ENCODE assay signal across 8 cellular contexts in genomic region chr3:129211772-129212171, GRCh38. TPM values are rescaled to one million over a fixed set of nuclear protein-coding genes. Genes with fewer than 3 reads are reported as not detected.
DNase-seq lines count a peak whose midpoint lies in the region; ATAC-seq, FAIRE-seq and TF ChIP-seq lines count a peak whose summit lies in the region.

No MANE protein-coding gene starts in this region.

- H3K9me3 Mint-ChIP-seq in astrocyte (ENCODE audit: unreplicated experiment) = no peaks in the 10 kb centered on the region

- no peaks in the 10 kb centered on the region for H3K79me2 ChIP-seq in astrocyte (ENCODE audit: insufficient read depth, low read length)
- no peaks in the 10 kb centered on the region for H3K79me2 ChIP-seq in HepG2 (ENCODE audit: insufficient read depth, low read length)
- no peaks in the 10 kb centered on the region for H3K79me2 ChIP-seq in Karpas-422 (ENCODE audit: low read length)
- H3K79me2 ChIP-seq in smooth muscle cell (ENCODE audit: low read depth) = no peaks in the 10 kb centered on the region

- TF ChIP-seq EP300 in HepG2 (IDR thresholded peaks at IDR 0.05; ENCODE audit: low read depth in 2 of 2, low read length in 2 of 2) (no peak), HepG2 (CRISPR knock-in tag; IDR thresholded peaks at IDR 0.05; ENCODE audit: borderline replicate concordance) (0 out of 2 replicates have a peak, but pooled peaks have one; percentile 33)

- CTCF ChIA-PET in HepG2 (lab: Yijun Ruan, JAX; ENCODE audit: low intra/inter-chr PET ratio, low total read pairs) = no interaction called here

- H4K20me1 ChIP-seq in astrocyte (ENCODE audit: insufficient read depth, low read length) = no peaks in the 10 kb centered on the region
- no peaks in the 10 kb centered on the region for H4K20me1 ChIP-seq in HepG2 (ENCODE audit: insufficient read depth, low read length)
- H4K20me1 ChIP-seq in Karpas-422 (ENCODE audit: insufficient read depth, low read depth, low read length) = no peaks in the 10 kb centered on the region
- no peaks in the 10 kb centered on the region for H4K20me1 ChIP-seq in smooth muscle cell (ENCODE audit: low read depth)

- no peaks in the 10 kb centered on the region for H3K9me3 ChIP-seq in astrocyte (ENCODE audit: insufficient read depth, low read depth, low read length)
- no peaks in the 10 kb centered on the region for H3K9me3 ChIP-seq in HepG2 (ENCODE audit: low read length)
- no peaks in the 10 kb centered on the region for H3K9me3 ChIP-seq in Karpas-422 (ENCODE audit: low read length)
- no peaks in the 10 kb centered on the region for H3K9me3 ChIP-seq in smooth muscle cell (replicated peaks; ENCODE audit: low read depth)

- H3K27ac Mint-ChIP-seq in astrocyte (ENCODE audit: unreplicated experiment) = no peak overlapping the region

- H3K4me3 Mint-ChIP-seq in astrocyte (ENCODE audit: unreplicated experiment) = no peak overlapping the region

- no peaks in the 10 kb centered on the region for H3K36me3 Mint-ChIP-seq in astrocyte (ENCODE audit: low read depth, unreplicated experiment)

- TF ChIP-seq CTCF in astrocyte (IDR thresholded peaks at IDR 0.05; ENCODE audit: insufficient read depth, low read depth, low read length) = no peak
- TF ChIP-seq CTCF in HepG2 (CRISPR knock-in tag; IDR thresholded peaks at IDR 0.05) = no peak
- TF ChIP-seq CTCF in smooth muscle cell (IDR thresholded peaks at IDR 0.05; ENCODE audit: borderline replicate concordance, insufficient read depth, poor library complexity, severe bottlenecking) = no peak

- no peaks in the 10 kb centered on the region for H3K9me2 ChIP-seq in Karpas-422 (replicated peaks; ENCODE audit: insufficient read depth, low read length)

- no peak for TF ChIP-seq POLR2A in HepG2 (IDR thresholded peaks at IDR 0.05; ENCODE audit: insufficient read depth in 1 of 2, low read depth in 2 of 2, low read length in 2 of 2)

- H3K4me2 ChIP-seq in astrocyte (ENCODE audit: low read length) (peak overlapping the region; percentile 71), HepG2 (ENCODE audit: low read depth, low read length) (peak overlapping the region; percentile 76), Karpas-422 (ENCODE audit: low read depth, low read length, poor library complexity, severe bottlenecking) (no peak overlapping the region), smooth muscle cell (no peak overlapping the region)

- H3K27me3 ChIP-seq in astrocyte (ENCODE audit: insufficient read depth, low read length) = no peaks in the 10 kb centered on the region
- 0 out of 5 replicates have a peak, but pooled peaks cover 0 to 2% of the 10 kb centered on the region in 2 experiments for H3K27me3 ChIP-seq in HepG2 (ENCODE audit: control insufficient read depth in 1 of 2, insufficient read depth in 2 of 2, low read length in 2 of 2)
- no peaks in the 10 kb centered on the region for H3K27me3 ChIP-seq in Karpas-422 (ENCODE audit: low read length)
- H3K27me3 ChIP-seq in smooth muscle cell (ENCODE audit: low read depth) = no peaks in the 10 kb centered on the region

- H3K9ac ChIP-seq in astrocyte (ENCODE audit: low read length) (no peak overlapping the region), HepG2 (ENCODE audit: insufficient read depth, low read depth, low read length) (peak overlapping the region; percentile 48; the same call in 1 of the 2 replicates), Karpas-422 (ENCODE audit: low read length) (no peak overlapping the region), smooth muscle cell (ENCODE audit: low read depth) (no peak overlapping the region)

- no peaks in the 10 kb centered on the region for H3K27me3 Mint-ChIP-seq in astrocyte (ENCODE audit: low read depth, unreplicated experiment)

- no TSS peak for BruUV-seq in HepG2 (replicated peaks; lab: Mats Ljungman, UMichigan)

- in situ Hi-C loops in ACHN (cut with HindIII; ENCODE audit: low pct_ligation_motif_present, low pct_unique_long_range_greater_than_20kb, low sequenced_read_pairs) = no loop called here
- in situ Hi-C loops in HepG2 (cut with HindIII; ENCODE audit: extremely low pct_ligation_motif_present, low pct_unique_long_range_greater_than_20kb) = no loop called here

- no peak for TF ChIP-seq RAD21 in HepG2 (CRISPR knock-in tag; IDR thresholded peaks at IDR 0.05)

- no peaks in the 10 kb centered on the region for H3F3A ChIP-seq in smooth muscle cell (ENCODE audit: low read depth)

- POLR2A ChIA-PET in HepG2 (lab: Yijun Ruan, JAX) = interaction anchor here (0.6 to 1.0 kb wide), 2 partner anchors 13 to 28 kb away, joined by 3 to 4 read pairs; partner anchors contain the start of gene CNBP

- peak; percentile 87 for DNase-seq in ACHN
- peak; percentile 5 for DNase-seq in MV-4-11 (lab: John Stamatoyannopoulos, UW)
- DNase-seq in astrocyte (ENCODE audit: low read depth) = peak; percentile 84
- peak; percentile 34 for DNase-seq in HepG2 (ENCODE audit: low spot score)
- no peak for DNase-seq in effector CD8-positive, alpha-beta T cell (lab: John Stamatoyannopoulos, UW)
- DNase-seq in Karpas-422 = no peak
- DNase-seq in smooth muscle cell (lab: John Stamatoyannopoulos, UW; ENCODE audit: unreplicated experiment) = no peak

- H3K27ac ChIP-seq in astrocyte (ENCODE audit: low read depth, low read length) (no peak overlapping the region), HepG2 (ENCODE audit: extremely low read length, insufficient read depth, low read length) (no peak overlapping the region), Karpas-422 (ENCODE audit: low read length) (no peak overlapping the region), smooth muscle cell (ENCODE audit: low read depth) (no peak overlapping the region)

- ATAC-seq in HepG2 = peak; percentile 94
- ATAC-seq in HG02623 (IDR thresholded peaks at IDR 0.05; ENCODE audit: unreplicated experiment) = no peak

- peaks cover 10% of the 10 kb centered on the region for H3K4me1 ChIP-seq in astrocyte (ENCODE audit: insufficient read depth, low read length)
- peaks cover 22% of the 10 kb centered on the region for H3K4me1 ChIP-seq in HepG2 (ENCODE audit: insufficient read depth, low read length)
- H3K4me1 ChIP-seq in Karpas-422 (ENCODE audit: low read length) = no peaks in the 10 kb centered on the region
- H3K4me1 ChIP-seq in smooth muscle cell (ENCODE audit: low read depth) = no peaks in the 10 kb centered on the region

- WGBS in HepG2 (ENCODE audit: low lambda C conversion rate) = 3% methylated on average over 6 of the region's 6 CpGs
- 54% methylated on average over 6 of the region's 6 CpGs for WGBS in smooth muscle cell (ENCODE audit: low lambda C conversion rate)

- intact Hi-C loops in HepG2 (cut with micrococcal nuclease; ENCODE audit: unreplicated experiment) = no loop called here

- H2AFZ ChIP-seq in astrocyte (ENCODE audit: low read depth, low read length) = peak overlapping the region; percentile 71
- peak overlapping the region; percentile 78 for H2AFZ ChIP-seq in HepG2 (ENCODE audit: low read length)
- no peak overlapping the region for H2AFZ ChIP-seq in Karpas-422 (ENCODE audit: low read length)
- no peak overlapping the region for H2AFZ ChIP-seq in smooth muscle cell (ENCODE audit: low read depth)

- FAIRE-seq in astrocyte (lab: Jason Lieb, UNC) (no peak), HepG2 (lab: Jason Lieb, UNC) (no peak)

- H3K4me3 ChIP-seq in astrocyte (ENCODE audit: insufficient read depth, low read depth, low read length) (no peak overlapping the region), HepG2 (replicated peaks in 1 of 3; ENCODE audit: insufficient read depth in 1 of 3, low read depth in 2 of 3, low read length in 3 of 3) (peak overlapping the region in 2 of 3 experiments; percentile 36 to 65; a peak in 4 of 6 replicates), Karpas-422 (ENCODE audit: low read length) (no peak overlapping the region), smooth muscle cell (no peak overlapping the region)

- no peaks in the 10 kb centered on the region for H3K36me3 ChIP-seq in astrocyte (ENCODE audit: insufficient read depth, low read length)
- H3K36me3 ChIP-seq in HepG2 (replicated peaks in 1 of 2; ENCODE audit: control insufficient read depth in 1 of 2, insufficient read depth in 2 of 2, low read length in 2 of 2) = no peaks in the 10 kb centered on the region
- no peaks in the 10 kb centered on the region for H3K36me3 ChIP-seq in Karpas-422 (ENCODE audit: insufficient read depth, low read length)
- H3K36me3 ChIP-seq in smooth muscle cell (ENCODE audit: low read depth) = no peaks in the 10 kb centered on the region

- H3K4me1 Mint-ChIP-seq in astrocyte (ENCODE audit: low read depth, unreplicated experiment) = peaks cover 8% of the 10 kb centered on the region

RNA-seq across cellular contexts. Expression of gene CNBP, which starts 28.1 kb away (rescaled TPM):
- total RNA-seq in astrocyte (206 and 227 TPM in 2 replicates), HepG2 (2016; rRNA removed; fragmentation: Illumina TruSeq; extraction: Trizol) (354 and 539 TPM in 2 replicates), smooth muscle cell (181 and 185 TPM in 2 replicates)
- total RNA-seq in HepG2 (2016; cell fraction: cytosol; rRNA removed; fragmentation: Illumina TruSeq; extraction: Trizol; ENCODE audit: low read depth) = 70.7 and 78.0 TPM in 2 replicates
- total RNA-seq in HepG2 (2016; cell fraction: insoluble cytoplasmic fraction; rRNA removed; fragmentation: Illumina TruSeq; extraction: Trizol) = 375 and 556 TPM in 2 replicates
- total RNA-seq in HepG2 (2016; cell fraction: membrane; rRNA removed; fragmentation: Illumina TruSeq; extraction: Trizol) = 180 and 184 TPM in 2 replicates
- total RNA-seq in HepG2 (2016; cell fraction: nucleus; rRNA removed; fragmentation: Illumina TruSeq; extraction: Trizol) = 151 and 152 TPM in 2 replicates
- polyA plus RNA-seq in HepG2 (2011; rRNA removed) (255 and 282 TPM in 2 replicates), smooth muscle cell (198 and 229 TPM in 2 replicates)
- 259 and 344 TPM in 2 replicates for polyA plus RNA-seq in HepG2 (2011; cell fraction: cytosol; rRNA removed)
- polyA plus RNA-seq in HepG2 (2011; cell fraction: nucleus; rRNA removed) = 90.4 and 103 TPM in 2 replicates
- polyA plus RNA-seq in HepG2 (2012) = 329 and 363 TPM in 2 replicates
- 60.7 and 77.6 TPM in 2 replicates for polyA plus RNA-seq in HepG2 (2016; cell fraction: cytosol; fragmentation: Illumina TruSeq; extraction: Trizol; ENCODE audit: low read depth)
- 584 and 626 TPM in 2 replicates for polyA plus RNA-seq in HepG2 (2016; cell fraction: insoluble cytoplasmic fraction; fragmentation: Illumina TruSeq; extraction: Trizol; ENCODE audit: low read depth)
- polyA plus RNA-seq in HepG2 (2016; cell fraction: membrane; fragmentation: Illumina TruSeq; extraction: Trizol; ENCODE audit: low read depth) = 134 and 143 TPM in 2 replicates
- polyA plus RNA-seq in HepG2 (2016; cell fraction: nucleus; fragmentation: Illumina TruSeq; extraction: Trizol; ENCODE audit: insufficient read depth, low read depth) = 244 and 258 TPM in 2 replicates
- polyA minus RNA-seq in HepG2 (2011; rRNA and poly(A)+ RNA removed; ENCODE audit: low replicate concordance) = 166 and 313 TPM in 2 replicates
- polyA minus RNA-seq in HepG2 (2011; cell fraction: cytosol; rRNA and poly(A)+ RNA removed) = 127 and 135 TPM in 2 replicates
- polyA minus RNA-seq in HepG2 (2011; cell fraction: nucleus; rRNA and poly(A)+ RNA removed) = 82.0 and 97.6 TPM in 2 replicates
- total RNA-seq in Karpas-422 (2014; rRNA removed; shearing (Covaris generic); ENCODE audit: low replicate concordance) = 276 and 277 TPM in 2 replicates

RNA-seq across cellular contexts. Expression of gene COPG1, which starts 37.6 kb away (rescaled TPM):
- total RNA-seq in astrocyte (267 and 275 TPM in 2 replicates), HepG2 (2016; rRNA removed; fragmentation: Illumina TruSeq; extraction: Trizol) (166 and 201 TPM in 2 replicates), smooth muscle cell (177 and 210 TPM in 2 replicates)
- total RNA-seq in HepG2 (2016; cell fraction: cytosol; rRNA removed; fragmentation: Illumina TruSeq; extraction: Trizol; ENCODE audit: low read depth) = 32.6 and 33.3 TPM in 2 replicates
- total RNA-seq in HepG2 (2016; cell fraction: insoluble cytoplasmic fraction; rRNA removed; fragmentation: Illumina TruSeq; extraction: Trizol) = 161 and 187 TPM in 2 replicates
- 53.2 and 59.5 TPM in 2 replicates for total RNA-seq in HepG2 (2016; cell fraction: membrane; rRNA removed; fragmentation: Illumina TruSeq; extraction: Trizol)
- total RNA-seq in HepG2 (2016; cell fraction: nucleus; rRNA removed; fragmentation: Illumina TruSeq; extraction: Trizol) = 112 and 137 TPM in 2 replicates
- polyA plus RNA-seq in HepG2 (2011; rRNA removed) (96.0 and 98.6 TPM in 2 replicates), smooth muscle cell (228 and 265 TPM in 2 replicates)
- 50.1 and 58.7 TPM in 2 replicates for polyA plus RNA-seq in HepG2 (2011; cell fraction: cytosol; rRNA removed)
- 113 and 136 TPM in 2 replicates for polyA plus RNA-seq in HepG2 (2011; cell fraction: nucleus; rRNA removed)
- 104 and 119 TPM in 2 replicates for polyA plus RNA-seq in HepG2 (2012)
- 13.1 and 15.7 TPM in 2 replicates for polyA plus RNA-seq in HepG2 (2016; cell fraction: cytosol; fragmentation: Illumina TruSeq; extraction: Trizol; ENCODE audit: low read depth)
- polyA plus RNA-seq in HepG2 (2016; cell fraction: insoluble cytoplasmic fraction; fragmentation: Illumina TruSeq; extraction: Trizol; ENCODE audit: low read depth) = 185 and 197 TPM in 2 replicates
- polyA plus RNA-seq in HepG2 (2016; cell fraction: membrane; fragmentation: Illumina TruSeq; extraction: Trizol; ENCODE audit: low read depth) = 21.2 and 23.0 TPM in 2 replicates
- polyA plus RNA-seq in HepG2 (2016; cell fraction: nucleus; fragmentation: Illumina TruSeq; extraction: Trizol; ENCODE audit: insufficient read depth, low read depth) = 168 and 188 TPM in 2 replicates
- polyA minus RNA-seq in HepG2 (2011; rRNA and poly(A)+ RNA removed; ENCODE audit: low replicate concordance) = 210 and 345 TPM in 2 replicates
- 121 and 122 TPM in 2 replicates for polyA minus RNA-seq in HepG2 (2011; cell fraction: cytosol; rRNA and poly(A)+ RNA removed)
- 147 and 157 TPM in 2 replicates for polyA minus RNA-seq in HepG2 (2011; cell fraction: nucleus; rRNA and poly(A)+ RNA removed)
- total RNA-seq in Karpas-422 (2014; rRNA removed; shearing (Covaris generic); ENCODE audit: low replicate concordance) = 88.1 and 108 TPM in 2 replicates

RNA-seq across cellular contexts. Expression of gene ISY1, which starts 50.9 kb away (rescaled TPM):
- total RNA-seq in astrocyte = 26.6 and 29.7 TPM in 2 replicates
- total RNA-seq in HepG2 (2016; rRNA removed; fragmentation: Illumina TruSeq; extraction: Trizol) = 39.1 and 59.0 TPM in 2 replicates
- 4.4 and 6.2 TPM in 2 replicates for total RNA-seq in HepG2 (2016; cell fraction: cytosol; rRNA removed; fragmentation: Illumina TruSeq; extraction: Trizol; ENCODE audit: low read depth)
- 35.5 and 58.0 TPM in 2 replicates for total RNA-seq in HepG2 (2016; cell fraction: insoluble cytoplasmic fraction; rRNA removed; fragmentation: Illumina TruSeq; extraction: Trizol)
- 12.0 and 13.2 TPM in 2 replicates for total RNA-seq in HepG2 (2016; cell fraction: membrane; rRNA removed; fragmentation: Illumina TruSeq; extraction: Trizol)
- total RNA-seq in HepG2 (2016; cell fraction: nucleus; rRNA removed; fragmentation: Illumina TruSeq; extraction: Trizol) = 9.8 and 14.2 TPM in 2 replicates
- 16.9 and 21.0 TPM in 2 replicates for polyA plus RNA-seq in HepG2 (2011; rRNA removed)
- polyA plus RNA-seq in HepG2 (2011; cell fraction: cytosol; rRNA removed) = 12.1 and 14.3 TPM in 2 replicates
- polyA plus RNA-seq in HepG2 (2011; cell fraction: nucleus; rRNA removed) = 5.3 and 7.2 TPM in 2 replicates
- polyA plus RNA-seq in HepG2 (2012) = 11.8 and 15.3 TPM in 2 replicates
- polyA plus RNA-seq in HepG2 (2016; cell fraction: cytosol; fragmentation: Illumina TruSeq; extraction: Trizol; ENCODE audit: low read depth) = 4.4 and 5.1 TPM in 2 replicates
- polyA plus RNA-seq in HepG2 (2016; cell fraction: insoluble cytoplasmic fraction; fragmentation: Illumina TruSeq; extraction: Trizol; ENCODE audit: low read depth) = 44.4 and 52.7 TPM in 2 replicates
- 7.9 and 8.5 TPM in 2 replicates for polyA plus RNA-seq in HepG2 (2016; cell fraction: membrane; fragmentation: Illumina TruSeq; extraction: Trizol; ENCODE audit: low read depth)
- polyA plus RNA-seq in HepG2 (2016; cell fraction: nucleus; fragmentation: Illumina TruSeq; extraction: Trizol; ENCODE audit: insufficient read depth, low read depth) = 11.5 and 19.0 TPM in 2 replicates
- 10.4 and 33.7 TPM in 2 replicates for polyA minus RNA-seq in HepG2 (2011; rRNA and poly(A)+ RNA removed; ENCODE audit: low replicate concordance)
- polyA minus RNA-seq in HepG2 (2011; cell fraction: cytosol; rRNA and poly(A)+ RNA removed) = 10.6 and 13.7 TPM in 2 replicates
- polyA minus RNA-seq in HepG2 (2011; cell fraction: nucleus; rRNA and poly(A)+ RNA removed) = 4.4 and 8.0 TPM in 2 replicates
- total RNA-seq in Karpas-422 (2014; rRNA removed; shearing (Covaris generic); ENCODE audit: low replicate concordance) = 23.1 and 29.9 TPM in 2 replicates
- 10.2 and 19.3 TPM in 2 replicates for total RNA-seq in smooth muscle cell
- polyA plus RNA-seq in smooth muscle cell = 47.3 and 60.0 TPM in 2 replicates

Comparison
In these comparisons a context has a peak if more than half of its experiments do, and no peak if none do; other contexts are left out.
1. DNase-seq: peak in ACHN (single experiment), MV-4-11 (single experiment), astrocyte (single experiment) and HepG2 (single experiment); none in effector CD8-positive, alpha-beta T cell (single experiment), Karpas-422 (single experiment) and smooth muscle cell (single experiment).
2. H2AFZ ChIP-seq: peak in astrocyte (single experiment) and HepG2 (single experiment); none in Karpas-422 (single experiment) and smooth muscle cell (single experiment).
3. H3K4me2 ChIP-seq: peak in astrocyte (single experiment) and HepG2 (single experiment); none in Karpas-422 (single experiment) and smooth muscle cell (single experiment).
4. H3K4me3 ChIP-seq: peak in HepG2 (2 of 3); none in astrocyte (single experiment), Karpas-422 (single experiment) and smooth muscle cell (single experiment).